8 cellular contexts compared by ENCODE assay signal in the genomic region with DNA sequence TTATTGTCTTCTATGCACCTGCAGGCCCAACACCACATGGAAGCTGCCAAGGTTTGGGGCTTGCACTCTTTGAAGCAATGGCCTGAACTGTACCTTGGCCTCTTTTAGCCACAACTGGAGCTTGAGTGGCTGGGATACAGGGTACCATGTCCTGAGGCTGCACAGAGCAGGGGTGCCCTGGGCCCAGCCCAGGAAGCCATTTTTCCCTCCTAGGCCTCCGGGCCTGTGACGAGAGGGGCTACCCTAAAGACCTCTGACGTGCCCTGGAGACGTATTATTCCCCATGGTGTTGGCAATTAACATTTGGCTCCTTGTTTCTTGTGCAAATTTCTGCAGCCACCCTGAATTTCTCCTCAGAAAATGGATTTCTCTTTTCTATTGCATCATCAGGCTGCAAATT.
"Had no signal": no experiment of that assay in that cellular context is flagged by ENCODE, and none has a peak within 500 bp of the region (broad histone marks: within the 10 kb centered on the region; RNA-seq: fewer than 3 reads in every experiment).

No MANE protein-coding gene starts in this region.

- H3K9me3 ChIP-seq: HAP-1 had no signal

- H3K4me1 ChIP-seq: HAP-1 had no signal

- H3K27ac ChIP-seq: GM23248 had no signal

- H3K36me3 ChIP-seq: HAP-1 had no signal

- H3K4me3 ChIP-seq: GM23248, GM23338, HAP-1 had no signal

- DNase-seq: GM23248, GOT3, H7, H9, HCEC 1CT, HFFc6 had no signal
